In the genomic region with DNA sequence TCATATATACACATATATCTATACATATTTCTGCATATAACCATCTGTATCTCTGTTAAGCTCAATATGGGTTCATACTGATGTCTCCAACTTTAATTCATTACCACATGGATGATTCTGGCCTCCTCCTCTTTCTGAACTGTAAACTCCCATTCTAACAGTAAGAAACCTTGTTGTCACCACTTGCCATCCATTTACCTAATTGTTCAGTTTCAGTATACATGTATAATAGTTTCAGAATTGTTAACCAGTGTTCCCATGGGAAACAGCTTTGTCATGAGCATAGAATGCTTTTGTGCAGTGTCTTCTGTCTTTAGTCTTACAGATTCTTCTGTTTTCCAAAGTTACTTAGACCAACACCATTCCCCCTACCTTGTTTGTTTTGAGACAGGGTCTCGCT, we compare ENCODE assay signal across 16 cellular contexts. TPM values are rescaled to one million over a fixed set of nuclear protein-coding genes. Genes with fewer than 3 reads are reported as not detected.
DNase-seq lines count a peak whose midpoint lies in the region; ATAC-seq lines count a peak whose summit lies in the region.
"Had no signal": no experiment of that assay in that cellular context is flagged by ENCODE, and none has a peak within 500 bp of the region (broad histone marks: within the 10 kb centered on the region; RNA-seq: fewer than 3 reads in every experiment).

No MANE protein-coding gene starts in this region.

- no peaks in the 10 kb centered on the region for H3K27me3 ChIP-seq in naive thymus-derived CD4-positive, alpha-beta T cell (ENCODE audit: control insufficient read depth in 2 of 2, insufficient read depth in 2 of 2, low read length in 2 of 2)
- H3K27me3 ChIP-seq: upper lobe of left lung had no signal

- intact Hi-C loops in naive thymus-derived CD4-positive, alpha-beta T cell (cut with micrococcal nuclease) = no loop called here

- no peaks in the 10 kb centered on the region for H3K4me1 ChIP-seq in naive thymus-derived CD4-positive, alpha-beta T cell (ENCODE audit: control insufficient read depth in 2 of 2, insufficient read depth in 2 of 2, low read length in 2 of 2)
- H3K4me1 ChIP-seq: left ventricle myocardium inferior, upper lobe of left lung had no signal

- peaks cover 0 to 10% of the 10 kb centered on the region in 2 donors for H3K36me3 Mint-ChIP-seq in activated naive CD4-positive, alpha-beta T cell treated with anti-CD3 and anti-CD28 coated beads, Interleukin-2, amount 50 U/mL, for 72 hours
- H3K36me3 Mint-ChIP-seq in activated naive CD4-positive, alpha-beta T cell treated with anti-CD3 and anti-CD28 coated beads, Interleukin-2, amount 10 ng/mL, durations not matched to agents 7 days and 5 days = peaks cover 34% of the 10 kb centered on the region
- H3K36me3 Mint-ChIP-seq in naive thymus-derived CD4-positive, alpha-beta T cell = peaks cover 0 to 19% (median 9%) of the 10 kb centered on the region in 5 donors

- peaks cover 0 to 3% (median 0%) of the 10 kb centered on the region in 3 experiments for H3K36me3 ChIP-seq in naive thymus-derived CD4-positive, alpha-beta T cell (ENCODE audit: control insufficient read depth in 2 of 3, insufficient read depth in 3 of 3, low read length in 3 of 3)

- H3K27ac Mint-ChIP-seq in activated naive CD4-positive, alpha-beta T cell treated with anti-CD3 and anti-CD28 coated beads, Interleukin-2, amount 50 U/mL, for 72 hours = peak overlapping the region; percentile 10 to 73
- H3K27ac Mint-ChIP-seq in activated naive CD4-positive, alpha-beta T cell treated with anti-CD3 and anti-CD28 coated beads, Interleukin-2, amount 10 ng/mL, durations not matched to agents 7 days and 5 days = no peak overlapping the region
- H3K27ac Mint-ChIP-seq in naive thymus-derived CD4-positive, alpha-beta T cell = no peak overlapping the region

- H3K27ac ChIP-seq in naive thymus-derived CD4-positive, alpha-beta T cell (ENCODE audit: low read depth, low read length) = no peak overlapping the region
- H3K27ac ChIP-seq: left ventricle myocardium inferior, skin epidermis, upper lobe of left lung had no signal

- no peak for ATAC-seq in activated naive CD4-positive, alpha-beta T cell treated with anti-CD3 and anti-CD28 coated beads, Interleukin-2, amount 50 U/mL, for 72 hours
- ATAC-seq in HG02571 (IDR thresholded peaks at IDR 0.05; ENCODE audit: unreplicated experiment) = peak; percentile 64
- ATAC-seq in HG03175 (IDR thresholded peaks at IDR 0.05; ENCODE audit: unreplicated experiment) = peak; percentile 74
- no peak for ATAC-seq in HG03108 (IDR thresholded peaks at IDR 0.05; ENCODE audit: unreplicated experiment)
- ATAC-seq in naive thymus-derived CD4-positive, alpha-beta T cell = no peak
- ATAC-seq: HCT116 had no signal

- H3K4me1 Mint-ChIP-seq in activated naive CD4-positive, alpha-beta T cell treated with anti-CD3 and anti-CD28 coated beads, Interleukin-2, amount 10 ng/mL, durations not matched to agents 7 days and 5 days = peaks cover 7% of the 10 kb centered on the region
- H3K4me1 Mint-ChIP-seq in naive thymus-derived CD4-positive, alpha-beta T cell = peaks cover 0 to 4% (median 0%) of the 10 kb centered on the region in 7 donors

- H3K4me3 Mint-ChIP-seq in activated naive CD4-positive, alpha-beta T cell treated with anti-CD3 and anti-CD28 coated beads, Interleukin-2, amount 10 ng/mL, durations not matched to agents 7 days and 5 days = no peak overlapping the region
- H3K4me3 Mint-ChIP-seq in naive thymus-derived CD4-positive, alpha-beta T cell = no peak overlapping the region

- H3K9me3 Mint-ChIP-seq in activated naive CD4-positive, alpha-beta T cell treated with anti-CD3 and anti-CD28 coated beads, Interleukin-2, amount 50 U/mL, for 72 hours = no peaks in the 10 kb centered on the region
- H3K9me3 Mint-ChIP-seq in activated naive CD4-positive, alpha-beta T cell treated with anti-CD3 and anti-CD28 coated beads, Interleukin-2, amount 10 ng/mL, durations not matched to agents 7 days and 5 days = no peaks in the 10 kb centered on the region
- peaks cover 0 to 1% (median 0%) of the 10 kb centered on the region in 11 donors for H3K9me3 Mint-ChIP-seq in naive thymus-derived CD4-positive, alpha-beta T cell

- H3K27me3 Mint-ChIP-seq in activated naive CD4-positive, alpha-beta T cell treated with anti-CD3 and anti-CD28 coated beads, Interleukin-2, amount 10 ng/mL, durations not matched to agents 7 days and 5 days = no peaks in the 10 kb centered on the region
- no peaks in the 10 kb centered on the region for H3K27me3 Mint-ChIP-seq in naive thymus-derived CD4-positive, alpha-beta T cell

- CTCF ChIA-PET in activated naive CD4-positive, alpha-beta T cell treated with anti-CD3 and anti-CD28 coated beads, Interleukin-2, amount 10 ng/mL, durations not matched to agents 7 days and 5 days (lab: Charles Lee) = no interaction called here
- CTCF ChIA-PET in naive thymus-derived CD4-positive, alpha-beta T cell (lab: Charles Lee) = interaction anchor here (1.1 kb wide), 1 partner anchor 248 kb away, joined by 4 read pairs; no protein-coding TSS in a partner anchor

- H3K4me3 ChIP-seq in naive thymus-derived CD4-positive, alpha-beta T cell (ENCODE audit: low read length) = no peak overlapping the region
- H3K4me3 ChIP-seq: left ventricle myocardium inferior, skin epidermis, upper lobe of left lung had no signal

- no peak for DNase-seq in activated naive CD4-positive, alpha-beta T cell treated with anti-CD3 and anti-CD28 coated beads, Interleukin-2, amount 50 U/mL, for 72 hours (ENCODE audit: low spot score in 2 of 2)
- DNase-seq in activated naive CD4-positive, alpha-beta T cell treated with anti-CD3 and anti-CD28 coated beads, Interleukin-2, amount 10 ng/mL, durations not matched to agents 7 days and 5 days = no peak
- DNase-seq in GF-D8 (lab: John Stamatoyannopoulos, UW) = no peak
- DNase-seq in naive thymus-derived CD4-positive, alpha-beta T cell = no peak
- no peak for DNase-seq in UCSD-AML1 (lab: John Stamatoyannopoulos, UW; ENCODE audit: unreplicated experiment)
- DNase-seq: ACHN, left ventricle myocardium inferior, NCI-H1694, NCI-H774, SIG-M5, upper lobe of left lung had no signal

- no peaks in the 10 kb centered on the region for H3K9me3 ChIP-seq in naive thymus-derived CD4-positive, alpha-beta T cell (ENCODE audit: control insufficient read depth in 2 of 3, low read length in 3 of 3)
- H3K9me3 ChIP-seq: left ventricle myocardium inferior, upper lobe of left lung had no signal

- POLR2A ChIA-PET in naive thymus-derived CD4-positive, alpha-beta T cell (lab: Charles Lee) = no interaction called here

RNA-seq across cellular contexts. Expression of gene SLC9A6, which starts 35.9 kb away (rescaled TPM):
- 10 to 100 TPM; 11.3 to 12.5 TPM for total RNA-seq in activated naive CD4-positive, alpha-beta T cell treated with anti-CD3 and anti-CD28 coated beads, Interleukin-2, amount 50 U/mL, for 72 hours
- 10 to 100 TPM; 16.2 to 21.1 (median 18.9) TPM for total RNA-seq in naive thymus-derived CD4-positive, alpha-beta T cell
- polyA plus RNA-seq in naive thymus-derived CD4-positive, alpha-beta T cell = 10 to 100 TPM; 16.0 to 24.9 TPM

RNA-seq across cellular contexts. Expression of gene MMGT1, which starts 47.4 kb away (rescaled TPM):
- 10 to 100 TPM; 12.4 to 20.1 TPM for total RNA-seq in activated naive CD4-positive, alpha-beta T cell treated with anti-CD3 and anti-CD28 coated beads, Interleukin-2, amount 50 U/mL, for 72 hours
- total RNA-seq in naive thymus-derived CD4-positive, alpha-beta T cell = 10 to 100 TPM; 22.0 to 28.4 (median 24.0) TPM
- polyA plus RNA-seq in naive thymus-derived CD4-positive, alpha-beta T cell = 1 to 10 TPM; 5.7 to 9.8 TPM

Comparison
In these comparisons a context has a peak if more than half of its experiments do, and no peak if none do; other contexts are left out.
1. H3K27ac Mint-ChIP-seq: peak in activated naive CD4-positive, alpha-beta T cell treated with anti-CD3 and anti-CD28 coated beads, Interleukin-2, amount 50 U/mL, for 72 hours (2 of 2); none in activated naive CD4-positive, alpha-beta T cell treated with anti-CD3 and anti-CD28 coated beads, Interleukin-2, amount 10 ng/mL, durations not matched to agents 7 days and 5 days (single experiment) and naive thymus-derived CD4-positive, alpha-beta T cell (0 of 9).
2. ATAC-seq: peak in HG02571 (single experiment) and HG03175 (single experiment); none in activated naive CD4-positive, alpha-beta T cell treated with anti-CD3 and anti-CD28 coated beads, Interleukin-2, amount 50 U/mL, for 72 hours (0 of 2), HG03108 (single experiment) and naive thymus-derived CD4-positive, alpha-beta T cell (single experiment).